In genomic region chr4:13656569-13656988, GRCh38 we compare ENCODE assay signal across 8 cellular contexts. TPM values are rescaled to one million over a fixed set of nuclear protein-coding genes. Genes with fewer than 3 reads are reported as not detected.
DNase-seq lines count a peak whose midpoint lies in the region; ATAC-seq, FAIRE-seq and TF ChIP-seq lines count a peak whose summit lies in the region.

No MANE protein-coding gene starts in this region.

- POLR2A ChIA-PET in HepG2 (lab: Yijun Ruan, JAX) = no interaction called here

- no peaks in the 10 kb centered on the region for H3K4me1 ChIP-seq in HepG2 (ENCODE audit: insufficient read depth, low read length)

- H4K20me1 ChIP-seq in HepG2 (ENCODE audit: insufficient read depth, low read length) = no peaks in the 10 kb centered on the region

- intact Hi-C loops in HepG2 (cut with micrococcal nuclease; ENCODE audit: unreplicated experiment) = loop anchor here (2.0 to 10.0 kb wide), 6 partner anchors 288 to 1538 kb away; partner anchors contain the start of gene CPEB2

- 6% methylated on average over 9 of the region's 9 CpGs for WGBS in HepG2 (ENCODE audit: low lambda C conversion rate)

- in situ Hi-C loops in HepG2 (cut with HindIII; ENCODE audit: extremely low pct_ligation_motif_present, low pct_unique_long_range_greater_than_20kb) = loop anchor here (25.0 kb wide), 1 partner anchor 306 kb away; no protein-coding TSS in a partner anchor

- TF ChIP-seq POLR2A in HepG2 (IDR thresholded peaks at IDR 0.05; ENCODE audit: insufficient read depth in 1 of 2, low read depth in 2 of 2, low read length in 2 of 2) = no peak

- CTCF ChIA-PET in HepG2 (lab: Yijun Ruan, JAX; ENCODE audit: low intra/inter-chr PET ratio, low total read pairs) = no interaction called here

- no TSS peak for BruUV-seq in HepG2 (replicated peaks; lab: Mats Ljungman, UMichigan)

- TF ChIP-seq CTCF in chondrocyte (IDR thresholded peaks at IDR 0.05) = peak; percentile 88
- peak; percentile 70 for TF ChIP-seq CTCF in HepG2 (CRISPR knock-in tag; IDR thresholded peaks at IDR 0.05)

- no peaks in the 10 kb centered on the region for H3K9me3 ChIP-seq in HepG2 (ENCODE audit: low read length)

- H3K27me3 ChIP-seq in HepG2 (ENCODE audit: control insufficient read depth in 1 of 2, insufficient read depth in 2 of 2, low read length in 2 of 2) = no peaks in the 10 kb centered on the region; a peak in 1 of 5 replicates

- no peaks in the 10 kb centered on the region for H3K36me3 Mint-ChIP-seq in chondrocyte (ENCODE audit: low read depth)

- peak overlapping the region; percentile 47 for H3K4me2 ChIP-seq in HepG2 (ENCODE audit: low read depth, low read length)

- no peak overlapping the region for H3K9ac ChIP-seq in HepG2 (ENCODE audit: insufficient read depth, low read depth, low read length)

- H3K4me1 Mint-ChIP-seq in chondrocyte (ENCODE audit: low read depth) = peaks cover 18% of the 10 kb centered on the region

- no peak for FAIRE-seq in HepG2 (lab: Jason Lieb, UNC)

- H3K36me3 ChIP-seq in HepG2 (replicated peaks in 1 of 2; ENCODE audit: control insufficient read depth in 1 of 2, insufficient read depth in 2 of 2, low read length in 2 of 2) = no peaks in the 10 kb centered on the region

- no peak overlapping the region for H2AFZ ChIP-seq in HepG2 (ENCODE audit: low read length)

- H3K27me3 Mint-ChIP-seq in chondrocyte (ENCODE audit: low read depth) = no peaks in the 10 kb centered on the region

- H3K4me3 Mint-ChIP-seq in chondrocyte (ENCODE audit: unreplicated experiment) = peak overlapping the region; percentile 63

- no peaks in the 10 kb centered on the region for H3K79me2 ChIP-seq in HepG2 (ENCODE audit: insufficient read depth, low read length)

- peak; percentile 38 to 40 for DNase-seq in AML-193 (lab: John Stamatoyannopoulos, UW)
- DNase-seq in NCI-H146 (lab: John Stamatoyannopoulos, UW) = peak; percentile 41
- peak; percentile 65 to 71 for DNase-seq in activated CD4-positive, alpha-beta T cell treated with anti-CD3 and anti-CD28 coated beads for 24 hours (ENCODE audit: low read depth in 2 of 2)
- no peak for DNase-seq in chondrocyte (ENCODE audit: low spot score)
- DNase-seq in HepG2 (ENCODE audit: low spot score) = peak; percentile 19
- DNase-seq in stimulated activated CD4-positive, alpha-beta T cell treated with anti-CD3 and anti-CD28 coated beads, Interleukin-2, amount 100 ng/mL, for 4 hours (ENCODE audit: low read depth) = peak; percentile 64

- no peak overlapping the region for H3K27ac ChIP-seq in HepG2 (ENCODE audit: extremely low read length, insufficient read depth, low read length)

- peak; percentile 38 for ATAC-seq in GM19372 (IDR thresholded peaks at IDR 0.05; ENCODE audit: low read depth, unreplicated experiment)
- no peak for ATAC-seq in HepG2
- ATAC-seq in GM21737 (IDR thresholded peaks at IDR 0.05; ENCODE audit: unreplicated experiment) = no peak

- TF ChIP-seq EP300 in HepG2 (IDR thresholded peaks at IDR 0.05; ENCODE audit: low read depth in 2 of 2, low read length in 2 of 2) = no peak
- TF ChIP-seq EP300 in HepG2 (CRISPR knock-in tag; IDR thresholded peaks at IDR 0.05; ENCODE audit: borderline replicate concordance) = no peak

- H3K4me3 ChIP-seq in HepG2 (replicated peaks in 1 of 3; ENCODE audit: insufficient read depth in 1 of 3, low read depth in 2 of 3, low read length in 3 of 3) = no peak overlapping the region

- peak overlapping the region; percentile 42 for H3K27ac Mint-ChIP-seq in chondrocyte (ENCODE audit: unreplicated experiment)

- no peaks in the 10 kb centered on the region for H3K9me3 Mint-ChIP-seq in chondrocyte (ENCODE audit: low read depth)

- no peak; the same call in 1 of the 2 replicates for TF ChIP-seq RAD21 in HepG2 (CRISPR knock-in tag; IDR thresholded peaks at IDR 0.05)

TF ChIP-seq in HepG2, 621 proteins besides CTCF, POLR2A, EP300 and RAD21:
- peak; percentile 78 for TF ChIP-seq STAG1 (CRISPR knock-in tag; IDR thresholded peaks at IDR 0.05)
- no peak for TF ChIP-seq CCDC6 (CRISPR knock-in tag; IDR thresholded peaks at IDR 0.05)
- TF ChIP-seq SMC3 (IDR thresholded peaks at IDR 0.05; ENCODE audit: low read length) = peak; percentile 75
- TF ChIP-seq ZNF225 (CRISPR knock-in tag; IDR thresholded peaks at IDR 0.05) = peak; percentile 44; the same call in 1 of the 2 replicates
- TF ChIP-seq ZNF362 (CRISPR knock-in tag; IDR thresholded peaks at IDR 0.05; ENCODE audit: borderline replicate concordance) = peak; percentile 85
- TF ChIP-seq SATB2 (CRISPR knock-in tag; IDR thresholded peaks at IDR 0.05) = no peak
TF ChIP-seq in HepG2: peak in this region for 4.

RNA-seq across cellular contexts. Expression of gene BOD1L1, which starts 29.1 kb away (rescaled TPM):
- total RNA-seq in chondrocyte = 31.7 to 35.8 TPM (median 35.0 TPM) in 3 replicates
- 17.9 and 22.7 TPM in 2 replicates for total RNA-seq in HepG2 (2016; rRNA removed; fragmentation: Illumina TruSeq; extraction: Trizol)
- total RNA-seq in HepG2 (2016; cell fraction: cytosol; rRNA removed; fragmentation: Illumina TruSeq; extraction: Trizol; ENCODE audit: low read depth) = 2.3 and 2.8 TPM in 2 replicates
- 15.8 and 22.0 TPM in 2 replicates for total RNA-seq in HepG2 (2016; cell fraction: insoluble cytoplasmic fraction; rRNA removed; fragmentation: Illumina TruSeq; extraction: Trizol)
- total RNA-seq in HepG2 (2016; cell fraction: membrane; rRNA removed; fragmentation: Illumina TruSeq; extraction: Trizol) = 4.8 and 5.1 TPM in 2 replicates
- 40.8 and 44.9 TPM in 2 replicates for total RNA-seq in HepG2 (2016; cell fraction: nucleus; rRNA removed; fragmentation: Illumina TruSeq; extraction: Trizol)
- 10.7 and 11.7 TPM in 2 replicates for polyA plus RNA-seq in HepG2 (2011; rRNA removed)
- 4.8 and 6.3 TPM in 2 replicates for polyA plus RNA-seq in HepG2 (2011; cell fraction: cytosol; rRNA removed)
- 16.0 and 46.5 TPM in 2 replicates for polyA plus RNA-seq in HepG2 (2011; cell fraction: nucleus; rRNA removed)
- 13.4 and 16.1 TPM in 2 replicates for polyA plus RNA-seq in HepG2 (2012)
- polyA plus RNA-seq in HepG2 (2016; cell fraction: cytosol; fragmentation: Illumina TruSeq; extraction: Trizol; ENCODE audit: low read depth) = 0.58 and 1.0 TPM in 2 replicates
- 14.3 and 16.2 TPM in 2 replicates for polyA plus RNA-seq in HepG2 (2016; cell fraction: insoluble cytoplasmic fraction; fragmentation: Illumina TruSeq; extraction: Trizol; ENCODE audit: low read depth)
- polyA plus RNA-seq in HepG2 (2016; cell fraction: membrane; fragmentation: Illumina TruSeq; extraction: Trizol; ENCODE audit: low read depth) = 1.9 TPM in 2 replicates
- 33.3 and 41.9 TPM in 2 replicates for polyA plus RNA-seq in HepG2 (2016; cell fraction: nucleus; fragmentation: Illumina TruSeq; extraction: Trizol; ENCODE audit: insufficient read depth, low read depth)
- 8.9 and 16.2 TPM in 2 replicates for polyA minus RNA-seq in HepG2 (2011; rRNA and poly(A)+ RNA removed; ENCODE audit: low replicate concordance)
- polyA minus RNA-seq in HepG2 (2011; cell fraction: cytosol; rRNA and poly(A)+ RNA removed) = 13.9 and 14.4 TPM in 2 replicates
- 64.6 and 77.0 TPM in 2 replicates for polyA minus RNA-seq in HepG2 (2011; cell fraction: nucleus; rRNA and poly(A)+ RNA removed)
